ENCODE assay signal across 33 cellular contexts in genomic region chr14:80477388-80478160, GRCh38.
DNase-seq lines count a peak whose midpoint lies in the region; ATAC-seq, FAIRE-seq and TF ChIP-seq lines count a peak whose summit lies in the region.
"Had no signal": no experiment of that assay in that cellular context is flagged by ENCODE, and none has a peak within 500 bp of the region (broad histone marks: within the 10 kb centered on the region; RNA-seq: fewer than 3 reads in every experiment).

No MANE protein-coding gene starts in this region.

- H3K4me1 ChIP-seq in ACC112 (ENCODE audit: control insufficient read depth, insufficient read depth, low read length, unreplicated experiment) (peaks cover 21% of the 10 kb centered on the region), astrocyte (ENCODE audit: insufficient read depth, low read length) (no peaks in the 10 kb centered on the region)
- H3K4me1 ChIP-seq: A549; BLaER1 treated with 17β-estradiol and CSF1 and Interleukin-3, amounts not matched to agents 10 nM and 100 nM had no signal

- DNase-seq in HCEC 1CT: peak; percentile 7
- DNase-seq in astrocyte (ENCODE audit: low read depth): peak; percentile 17
- DNase-seq in hepatic stellate cell (ENCODE audit: low spot score): peak; percentile 25
- no peak for DNase-seq in kidney tubule cell (ENCODE audit: low spot score)
- DNase-seq in activated CD4-positive, alpha-beta T cell treated with anti-CD3 and anti-CD28 coated beads, Interleukin-2, amount 50 U/mL, for 1 hour: no peak
- no peak for DNase-seq in NCI-H82 treated with DMSO at 0.1 percent for 48 hours (lab: John Stamatoyannopoulos, UW; ENCODE audit: unreplicated experiment)
- DNase-seq: activated CD4-positive, alpha-beta T cell treated with anti-CD3 and anti-CD28 coated beads, Interleukin-2, amount 50 U/mL, for 48 hours; activated CD8-positive, alpha-beta memory T cell treated with anti-CD3 and anti-CD28 coated beads, Interleukin-2, amount 50 U/mL, for 4 hours; activated naive CD8-positive, alpha-beta T cell treated with anti-CD3 and anti-CD28 coated beads, Interleukin-2, amount 10 ng/mL, durations not matched to agents 7 days and 5 days; COR-L47; DMS79 treated with DMSO at 0.1 percent for 48 hours; effector CD8-positive, alpha-beta T cell; H9; kidney glomerular epithelial cell; NCI-H1105; NCI-H2081; NCI-H345; NCI-H774; nucleus accumbens; stimulated activated CD4-positive, alpha-beta T cell treated with anti-CD3 and anti-CD28 coated beads, Interleukin-4, amount 100 ng/mL, for 1 hour; stimulated activated naive B cell treated with anti-CD40 and anti-IgM and Interleukin-4, amounts not matched to agents 10 μg/mL and 1 μg/mL and 100 μg/mL, for 72 hours; T-helper 9 cell had no signal

- H3K36me3 ChIP-seq in ACC112 (ENCODE audit: insufficient read depth, low read length): no peaks in the 10 kb centered on the region
- no peaks in the 10 kb centered on the region for H3K36me3 ChIP-seq in astrocyte (ENCODE audit: insufficient read depth, low read length)

- H3K27ac Mint-ChIP-seq in astrocyte (ENCODE audit: unreplicated experiment): no peak overlapping the region
- H3K27ac Mint-ChIP-seq: activated naive CD8-positive, alpha-beta T cell treated with anti-CD3 and anti-CD28 coated beads, Interleukin-2, amount 10 ng/mL, durations not matched to agents 7 days and 5 days; activated T-helper 2 cell treated with anti-CD3 and anti-CD28 coated beads, Interferon-gamma antibody, Interleukin-2, Interleukin-4, amounts not matched to agents 10 μg/mL and 5 μg/mL and 100 μg/mL, durations not matched to agents 14 hours and 24 hours and 36 hours; IgD-negative memory B cell; memory B cell; stimulated activated naive B cell treated with anti-CD40 and anti-IgM and Interleukin-4, amounts not matched to agents 10 μg/mL and 1 μg/mL and 100 μg/mL, for 72 hours; WTC11 had no signal

- H3K27ac ChIP-seq in ACC112 (ENCODE audit: low read depth, low read length): peak overlapping the region; percentile 28
- H3K27ac ChIP-seq in astrocyte (ENCODE audit: low read depth, low read length): no peak overlapping the region
- H3K27ac ChIP-seq: A549; BLaER1 treated with 17β-estradiol and CSF1 and Interleukin-3, amounts not matched to agents 10 nM and 100 nM had no signal

- TF ChIP-seq CTCF in astrocyte (IDR thresholded peaks at IDR 0.05; ENCODE audit: insufficient read depth, low read depth, low read length): no peak

- FAIRE-seq in astrocyte (lab: Jason Lieb, UNC): peak; percentile 37
- FAIRE-seq: A549, colon, GM12892, urothelium cell line had no signal

- H3K4me3 ChIP-seq in ACC112 (ENCODE audit: low read depth, low read length) (no peak overlapping the region), astrocyte (ENCODE audit: insufficient read depth, low read depth, low read length) (no peak overlapping the region)
- H3K4me3 ChIP-seq: A549; BLaER1 treated with 17β-estradiol and CSF1 and Interleukin-3, amounts not matched to agents 10 nM and 100 nM had no signal

- peaks cover 3% of the 10 kb centered on the region for H3K9me3 Mint-ChIP-seq in astrocyte (ENCODE audit: unreplicated experiment)

- H3K27me3 Mint-ChIP-seq in astrocyte (ENCODE audit: low read depth, unreplicated experiment): no peaks in the 10 kb centered on the region
- H3K27me3 Mint-ChIP-seq: activated naive CD8-positive, alpha-beta T cell treated with anti-CD3 and anti-CD28 coated beads, Interleukin-2, amount 10 ng/mL, durations not matched to agents 7 days and 5 days; IgD-negative memory B cell; memory B cell; stimulated activated naive B cell treated with anti-CD40 and anti-IgM and Interleukin-4, amounts not matched to agents 10 μg/mL and 1 μg/mL and 100 μg/mL, for 72 hours had no signal

- H3K9me3 ChIP-seq in astrocyte (ENCODE audit: insufficient read depth, low read depth, low read length): peaks cover 5% of the 10 kb centered on the region

- H2AFZ ChIP-seq in ACC112 (ENCODE audit: low read length, unreplicated experiment): peak overlapping the region; percentile 74
- no peak overlapping the region for H2AFZ ChIP-seq in astrocyte (ENCODE audit: low read depth, low read length)

- ATAC-seq in GM21390 (IDR thresholded peaks at IDR 0.05; ENCODE audit: unreplicated experiment): no peak
- ATAC-seq: A549; stimulated activated naive B cell treated with anti-CD40 and anti-IgM and Interleukin-4, amounts not matched to agents 10 μg/mL and 1 μg/mL and 100 μg/mL, for 72 hours; WTC11 had no signal

- no peak overlapping the region for H3K9ac ChIP-seq in astrocyte (ENCODE audit: low read length)
- H3K9ac ChIP-seq: BLaER1 treated with 17β-estradiol and CSF1 and Interleukin-3, amounts not matched to agents 10 nM and 100 nM had no signal

- H3K27me3 ChIP-seq in ACC112 (ENCODE audit: insufficient read depth, low read length): no peaks in the 10 kb centered on the region
- H3K27me3 ChIP-seq in astrocyte (ENCODE audit: insufficient read depth, low read length): no peaks in the 10 kb centered on the region
- H3K27me3 ChIP-seq: BLaER1 treated with 17β-estradiol and CSF1 and Interleukin-3, amounts not matched to agents 10 nM and 100 nM had no signal

- H3K4me3 Mint-ChIP-seq in astrocyte (ENCODE audit: unreplicated experiment): no peak overlapping the region
- H3K4me3 Mint-ChIP-seq: activated naive CD8-positive, alpha-beta T cell treated with anti-CD3 and anti-CD28 coated beads, Interleukin-2, amount 10 ng/mL, durations not matched to agents 7 days and 5 days; H9; IgD-negative memory B cell; memory B cell; stimulated activated naive B cell treated with anti-CD40 and anti-IgM and Interleukin-4, amounts not matched to agents 10 μg/mL and 1 μg/mL and 100 μg/mL, for 72 hours; WTC11 had no signal

- H3K79me2 ChIP-seq in ACC112 (ENCODE audit: control insufficient read depth, insufficient read depth, low read length, unreplicated experiment) (no peaks in the 10 kb centered on the region), astrocyte (ENCODE audit: insufficient read depth, low read length) (no peaks in the 10 kb centered on the region)

- H4K20me1 ChIP-seq in astrocyte (ENCODE audit: insufficient read depth, low read length): no peaks in the 10 kb centered on the region
- H4K20me1 ChIP-seq: BLaER1 treated with 17β-estradiol and CSF1 and Interleukin-3, amounts not matched to agents 10 nM and 100 nM had no signal

- peaks cover 7% of the 10 kb centered on the region for H3K4me1 Mint-ChIP-seq in astrocyte (ENCODE audit: low read depth, unreplicated experiment)
- H3K4me1 Mint-ChIP-seq: activated naive CD8-positive, alpha-beta T cell treated with anti-CD3 and anti-CD28 coated beads, Interleukin-2, amount 10 ng/mL, durations not matched to agents 7 days and 5 days; H9; IgD-negative memory B cell; memory B cell; stimulated activated naive B cell treated with anti-CD40 and anti-IgM and Interleukin-4, amounts not matched to agents 10 μg/mL and 1 μg/mL and 100 μg/mL, for 72 hours; WTC11 had no signal

- peaks cover 4% of the 10 kb centered on the region for H3K36me3 Mint-ChIP-seq in astrocyte (ENCODE audit: low read depth, unreplicated experiment)
- H3K36me3 Mint-ChIP-seq: IgD-negative memory B cell had no signal

- H3K4me2 ChIP-seq in astrocyte (ENCODE audit: low read length): no peak overlapping the region
- H3K4me2 ChIP-seq: A549; BLaER1 treated with 17β-estradiol and CSF1 and Interleukin-3, amounts not matched to agents 10 nM and 100 nM had no signal

Comparison
In these comparisons a context has a peak if more than half of its experiments do, and no peak if none do; other contexts are left out.
1. DNase-seq: peak in HCEC 1CT (single experiment), astrocyte (single experiment) and hepatic stellate cell (single experiment); none in kidney tubule cell (single experiment), activated CD4-positive, alpha-beta T cell treated with anti-CD3 and anti-CD28 coated beads, Interleukin-2, amount 50 U/mL, for 1 hour (single experiment) and NCI-H82 treated with DMSO at 0.1 percent for 48 hours (single experiment).